1 cellular context compared by ENCODE assay signal in genomic region chr18:60027397-60027796, GRCh38.
TF ChIP-seq lines count a peak whose summit lies in the region.

No MANE protein-coding gene starts in this region.

TF ChIP-seq in HepG2, 621 proteins besides CTCF, POLR2A, EP300 and RAD21 (continued from another document):
- TF ChIP-seq ZBTB49 (CRISPR knock-in tag; IDR thresholded peaks at IDR 0.05; ENCODE audit: borderline replicate concordance) = no peak
- TF ChIP-seq STAT5B (CRISPR knock-in tag; IDR thresholded peaks at IDR 0.05) = no peak
- no peak for TF ChIP-seq RFX3 (CRISPR knock-in tag; IDR thresholded peaks at IDR 0.05)
- no peak for TF ChIP-seq ARNTL (CRISPR knock-in tag; IDR thresholded peaks at IDR 0.05)
